In genomic region chr3:63960048-63960711, GRCh38 we compare ENCODE assay signal across 9 cellular contexts. TPM values are rescaled to one million over a fixed set of nuclear protein-coding genes. Genes with fewer than 3 reads are reported as not detected.
DNase-seq lines count a peak whose midpoint lies in the region; ATAC-seq and TF ChIP-seq lines count a peak whose summit lies in the region.
"Had no signal": no experiment of that assay in that cellular context is flagged by ENCODE, and none has a peak within 500 bp of the region (broad histone marks: within the 10 kb centered on the region; RNA-seq: fewer than 3 reads in every experiment).

No MANE protein-coding gene starts in this region.

- no peaks in the 10 kb centered on the region for H3K27me3 ChIP-seq in skeletal muscle tissue (ENCODE audit: control insufficient read depth in 3 of 3, insufficient read depth in 3 of 3, low read length in 3 of 3)

- peak overlapping the region in 1 of 3 donors; percentile 23 for H3K9ac ChIP-seq in skeletal muscle tissue (ENCODE audit: low read depth in 1 of 3, low read length in 3 of 3)

- H3K9me3 ChIP-seq in skeletal muscle tissue (ENCODE audit: control insufficient read depth in 3 of 3, low read length in 3 of 3): no peaks in the 10 kb centered on the region

- TF ChIP-seq CTCF in activated CD8-positive, alpha-beta T cell treated with anti-CD3 and anti-CD28 coated beads for 36 hours (IDR thresholded peaks at IDR 0.05): no peak
- TF ChIP-seq CTCF in GM10248 (IDR thresholded peaks at IDR 0.05; ENCODE audit: control extremely low read depth, extremely low read depth, low read depth, missing control alignments): no peak

- H3K4me1 Mint-ChIP-seq in activated CD8-positive, alpha-beta T cell treated with anti-CD3 and anti-CD28 coated beads for 36 hours (ENCODE audit: low read depth): peaks cover 39% of the 10 kb centered on the region

- DNase-seq in COLO829 (ENCODE audit: low spot score): peak; percentile 59
- DNase-seq in activated CD8-positive, alpha-beta T cell treated with anti-CD3 and anti-CD28 coated beads for 36 hours: no peak
- peak; percentile 31 for DNase-seq in globus pallidus (ENCODE audit: low spot score)
- DNase-seq in GM10248 (ENCODE audit: extremely low spot score): no peak
- no peak for DNase-seq in NCI-H2171 (lab: John Stamatoyannopoulos, UW)
- DNase-seq in GM19240 (ENCODE audit: insufficient read length, low spot score): no peak

- peak overlapping the region; percentile 78 for H3K27ac Mint-ChIP-seq in activated CD8-positive, alpha-beta T cell treated with anti-CD3 and anti-CD28 coated beads for 36 hours

- peak overlapping the region; percentile 15 to 64 (median 51) for H3K4me3 ChIP-seq in skeletal muscle tissue (ENCODE audit: low read length in 3 of 3)

- peaks cover 3 to 20% (median 16%) of the 10 kb centered on the region in 3 donors for H3K4me1 ChIP-seq in skeletal muscle tissue (ENCODE audit: control insufficient read depth in 3 of 3, insufficient read depth in 3 of 3, low read length in 3 of 3)

- peak overlapping the region; percentile 19 for H3K4me3 Mint-ChIP-seq in activated CD8-positive, alpha-beta T cell treated with anti-CD3 and anti-CD28 coated beads for 36 hours

- POLR2A ChIA-PET in activated CD8-positive, alpha-beta T cell treated with anti-CD3 and anti-CD28 coated beads for 36 hours (lab: Charles Lee): no interaction called here
- POLR2A ChIA-PET in GM10248 (lab: Yijun Ruan, JAX): no interaction called here

- peaks cover 0 to 2% (median 0%) of the 10 kb centered on the region in 3 donors for H3K36me3 ChIP-seq in skeletal muscle tissue (ENCODE audit: control insufficient read depth in 3 of 3, insufficient read depth in 3 of 3, low read length in 3 of 3)

- H3K27ac ChIP-seq in skeletal muscle tissue (ENCODE audit: low read depth, low read length): peak overlapping the region; percentile 43

- ATAC-seq in HG03354 (IDR thresholded peaks at IDR 0.05; ENCODE audit: poor library complexity, severe bottlenecking, unreplicated experiment): peak; percentile 40
- ATAC-seq in activated CD8-positive, alpha-beta T cell treated with anti-CD3 and anti-CD28 coated beads for 36 hours: no peak

- CTCF ChIA-PET in activated CD8-positive, alpha-beta T cell treated with anti-CD3 and anti-CD28 coated beads for 36 hours (lab: Charles Lee): interaction anchor here (1.0 to 32.0 kb wide), 5 partner anchors 8 to 62 kb away, joined by 3 to 595 read pairs (median 20); partner anchors contain the start of gene PSMD6
- CTCF ChIA-PET in GM10248 (lab: Yijun Ruan, JAX): interaction anchor here (0.8 to 9.7 kb wide), 10 partner anchors 10 to 503 kb away, joined by 3 to 106 read pairs (median 10); no protein-coding TSS in a partner anchor

- intact Hi-C loops in activated CD8-positive, alpha-beta T cell treated with anti-CD3 and anti-CD28 coated beads for 36 hours (cut with micrococcal nuclease): loop anchor here (10.0 kb wide), 1 partner anchor 45 kb away; the partner anchor contains the start of gene SCAANT1

- H3K9me3 Mint-ChIP-seq in activated CD8-positive, alpha-beta T cell treated with anti-CD3 and anti-CD28 coated beads for 36 hours: no peaks in the 10 kb centered on the region

- peaks cover 7% of the 10 kb centered on the region for H3K36me3 Mint-ChIP-seq in activated CD8-positive, alpha-beta T cell treated with anti-CD3 and anti-CD28 coated beads for 36 hours (ENCODE audit: low read depth)

- H3K27me3 Mint-ChIP-seq in activated CD8-positive, alpha-beta T cell treated with anti-CD3 and anti-CD28 coated beads for 36 hours: no peaks in the 10 kb centered on the region

RNA-seq across cellular contexts. Expression of gene SCAANT1, which starts 48.0 kb away (rescaled TPM):
- not detected for total RNA-seq in activated CD8-positive, alpha-beta T cell treated with anti-CD3 and anti-CD28 coated beads for 36 hours
- total RNA-seq in skeletal muscle tissue: not detected
- total RNA-seq: kidney epithelial cell had no signal

Comparison
In these comparisons a context has a peak if more than half of its experiments do, and no peak if none do; other contexts are left out.
1. DNase-seq: peak in COLO829 (single experiment) and globus pallidus (single experiment); none in activated CD8-positive, alpha-beta T cell treated with anti-CD3 and anti-CD28 coated beads for 36 hours (single experiment), GM10248 (single experiment), NCI-H2171 (single experiment) and GM19240 (single experiment).